In genomic region chr16:76913046-76913445, GRCh38 we compare ENCODE assay signal across 14 cellular contexts.
"Had no signal": no experiment of that assay in that cellular context is flagged by ENCODE, and none has a peak within 500 bp of the region (broad histone marks: within the 10 kb centered on the region; RNA-seq: fewer than 3 reads in every experiment).

No MANE protein-coding gene starts in this region.

- H3K4me3 ChIP-seq: cardiac muscle cell, dorsolateral prefrontal cortex, psoas muscle, right lobe of liver, suprapubic skin had no signal

- H3K27me3 ChIP-seq: cardiac muscle cell, right lobe of liver, suprapubic skin had no signal

- H3K36me3 ChIP-seq: cardiac muscle cell, right lobe of liver, suprapubic skin had no signal

- H3K27ac ChIP-seq: cardiac muscle cell, dorsolateral prefrontal cortex, psoas muscle, right lobe of liver, suprapubic skin had no signal

- ATAC-seq: esophagus mucosa; psoas muscle; right lobe of liver; stimulated activated naive CD8-positive, alpha-beta T cell treated with anti-CD3 and anti-CD28 coated beads, Interleukin-15, Interleukin-2, amounts not matched to agents 100 U/mL and 50 U/mL, for 24 hours had no signal

- H3K9me3 ChIP-seq: psoas muscle, right lobe of liver, suprapubic skin had no signal

- DNase-seq: activated CD4-positive, CD25-positive, alpha-beta regulatory T cell treated with anti-CD3 and anti-CD28 coated beads, Interleukin-2, amount 50 U/mL, for 72 hours; activated naive CD4-positive, alpha-beta T cell treated with Interleukin-2 at 50 U/mL for 16 hours; activated T-cell treated with anti-CD3 and anti-CD28 coated beads for 4 hours; dorsolateral prefrontal cortex; endodermal cell; head of caudate nucleus; psoas muscle; right lobe of liver; stimulated activated naive CD8-positive, alpha-beta T cell treated with anti-CD3 and anti-CD28 coated beads, Interleukin-15, Interleukin-2, amounts not matched to agents 100 U/mL and 50 U/mL, for 24 hours; T-helper 1 cell; T1000 had no signal

- H3K4me1 ChIP-seq: psoas muscle, right lobe of liver, suprapubic skin had no signal
